ENCODE assay signal across 8 cellular contexts in genomic region chr3:194489736-194490612, GRCh38. TPM values are rescaled to one million over a fixed set of nuclear protein-coding genes. Genes with fewer than 3 reads are reported as not detected.
A peak's percentile ranks its signal among the peaks of the same experiment; 100 is the strongest.
DNase-seq lines count a peak whose midpoint lies in the region; ATAC-seq, FAIRE-seq and TF ChIP-seq lines count a peak whose summit lies in the region.

No MANE protein-coding gene starts in this region.

- H3K4me3 ChIP-seq in CD4-positive, alpha-beta memory T cell (ENCODE audit: low read length in 2 of 2): no peak overlapping the region
- H3K4me3 ChIP-seq in bronchial epithelial cell (ENCODE audit: low read depth, low read length) (no peak overlapping the region), H7 (ENCODE audit: insufficient read depth, low read depth, low read length) (no peak overlapping the region)

- peaks cover 0 to 3% (median 0%) of the 10 kb centered on the region in 8 donors for H3K9me3 Mint-ChIP-seq in CD4-positive, alpha-beta memory T cell

- H3K4me3 Mint-ChIP-seq in CD4-positive, alpha-beta memory T cell: peak overlapping the region in 3 of 8 donors; percentile 16 to 73 (median 37)

- H3K9me3 ChIP-seq in CD4-positive, alpha-beta memory T cell (ENCODE audit: control insufficient read depth in 1 of 2, low read length in 2 of 2): no peaks in the 10 kb centered on the region

- peaks cover 21 to 44% (median 32%) of the 10 kb centered on the region in 4 donors for H3K4me1 Mint-ChIP-seq in CD4-positive, alpha-beta memory T cell

- no peaks in the 10 kb centered on the region for H3K36me3 ChIP-seq in CD4-positive, alpha-beta memory T cell (ENCODE audit: insufficient read depth, low read length)
- no peaks in the 10 kb centered on the region for H3K36me3 ChIP-seq in bronchial epithelial cell (ENCODE audit: control insufficient read depth, insufficient read depth, low read length)
- no peaks in the 10 kb centered on the region; the same call in 1 of the 2 replicates for H3K36me3 ChIP-seq in H7 (replicated peaks; ENCODE audit: control insufficient read depth, insufficient read depth, low read length)

- POLR2A ChIA-PET in CD4-positive, alpha-beta memory T cell (lab: Charles Lee; ENCODE audit: partially characterized antibody): interaction anchor here (1.1 to 3.0 kb wide), 2 partner anchors 8 to 94 kb away, joined by 3 to 15 read pairs; no protein-coding TSS in a partner anchor

- peaks cover 0 to 16% of the 10 kb centered on the region in 2 donors for H3K36me3 Mint-ChIP-seq in CD4-positive, alpha-beta memory T cell

- H3K27me3 Mint-ChIP-seq in CD4-positive, alpha-beta memory T cell: no peaks in the 10 kb centered on the region

- peaks cover 31% of the 10 kb centered on the region for H3K4me1 ChIP-seq in CD4-positive, alpha-beta memory T cell (ENCODE audit: insufficient read depth, low read length)

- no peak for DNase-seq in CD4-positive, alpha-beta memory T cell
- DNase-seq in bronchial epithelial cell (ENCODE audit: low read depth): peak; percentile 53
- DNase-seq in activated effector memory CD4-positive, alpha-beta T cell treated with Interleukin-2 at 50 U/mL for 16 hours: no peak
- DNase-seq in DMS79 (lab: John Stamatoyannopoulos, UW): no peak
- no peak for DNase-seq in NCI-H82 (lab: John Stamatoyannopoulos, UW)
- no peak for DNase-seq in H7

- CTCF ChIA-PET in CD4-positive, alpha-beta memory T cell (lab: Charles Lee; ENCODE audit: partially characterized antibody): no interaction called here

- peak overlapping the region in 5 of 7 donors; percentile 7 to 82 (median 40) for H3K27ac Mint-ChIP-seq in CD4-positive, alpha-beta memory T cell

- TF ChIP-seq CTCF in bronchial epithelial cell (IDR thresholded peaks at IDR 0.05; ENCODE audit: insufficient read depth, low read length, severe bottlenecking): no peak

- H3K27me3 ChIP-seq in CD4-positive, alpha-beta memory T cell (ENCODE audit: insufficient read depth, low read length): no peaks in the 10 kb centered on the region
- H3K27me3 ChIP-seq in bronchial epithelial cell (ENCODE audit: control insufficient read depth, insufficient read depth, low read length) (no peaks in the 10 kb centered on the region), H7 (ENCODE audit: control insufficient read depth, insufficient read depth, low read length) (peaks cover 5% of the 10 kb centered on the region)

- ATAC-seq in GM19043 (IDR thresholded peaks at IDR 0.05; ENCODE audit: low read depth, unreplicated experiment): peak; percentile 39
- peak; percentile 32 for ATAC-seq in HG03280 (IDR thresholded peaks at IDR 0.05; ENCODE audit: unreplicated experiment)

- intact Hi-C loops in CD4-positive, alpha-beta memory T cell (cut with micrococcal nuclease): loop anchor here (5.0 to 10.0 kb wide), 3 partner anchors 182 to 355 kb away; partner anchors contain the start of genes HES1 and LSG1

- no peak for FAIRE-seq in bronchial epithelial cell (lab: Jason Lieb, UNC)

- no peak overlapping the region for H3K27ac ChIP-seq in CD4-positive, alpha-beta memory T cell (ENCODE audit: low read depth, low read length)

RNA-seq across cellular contexts. Expression of gene ATP13A3, which starts 3.2 kb away (rescaled TPM):
- total RNA-seq in CD4-positive, alpha-beta memory T cell: 10 to 100 TPM; 57.6 to 62.7 TPM
- polyA plus RNA-seq in CD4-positive, alpha-beta memory T cell: 10 to 100 TPM in 1 of 2 donors, 1 to 10 TPM in 1; 6.7 to 14.5 TPM
- 153 and 171 TPM in 2 replicates for total RNA-seq in bronchial epithelial cell
- total RNA-seq in H7 (2014; rRNA removed; shearing (Covaris generic)): 46.5 and 71.8 TPM in 2 replicates
